In genomic region chrX:97876697-97877407, GRCh38 we compare ENCODE assay signal across 19 cellular contexts.
DNase-seq lines count a peak whose midpoint lies in the region; ATAC-seq and TF ChIP-seq lines count a peak whose summit lies in the region.
"Had no signal": no experiment of that assay in that cellular context is flagged by ENCODE, and none has a peak within 500 bp of the region (broad histone marks: within the 10 kb centered on the region; RNA-seq: fewer than 3 reads in every experiment).

No MANE protein-coding gene starts in this region.

- no peaks in the 10 kb centered on the region for H3K9me3 ChIP-seq in PC-3 (ENCODE audit: low read length)
- H3K9me3 ChIP-seq: HAP-1, SJSA1 had no signal

- H3K36me3 ChIP-seq in PC-3 (ENCODE audit: low read depth, low read length), result no peaks in the 10 kb centered on the region
- H3K36me3 ChIP-seq: HAP-1, SJSA1 had no signal

- H3K4me3 ChIP-seq in AG09309 (ENCODE audit: control insufficient read depth, low read depth, low read length) (no peak overlapping the region), PC-3 (ENCODE audit: low read length) (no peak overlapping the region)
- H3K4me3 ChIP-seq: HAP-1, K562, SJSA1 had no signal

- no peaks in the 10 kb centered on the region for H4K20me1 ChIP-seq in PC-3 (ENCODE audit: low read length)

- no peaks in the 10 kb centered on the region for H3K27me3 ChIP-seq in PC-3 (ENCODE audit: low read length)
- H3K27me3 ChIP-seq: SJSA1 had no signal

- H3F3A ChIP-seq in PC-3 (ENCODE audit: low read length, unreplicated experiment), result no peaks in the 10 kb centered on the region

- peak overlapping the region; percentile 56 for H3K4me2 ChIP-seq in PC-3 (ENCODE audit: low read length)

- TF ChIP-seq CTCF in AG09309 (IDR thresholded peaks at IDR 0.05; ENCODE audit: control insufficient read depth, insufficient read depth, low read depth, low read length, missing control alignments) (no peak), PC-3 (conservative IDR thresholded peaks at IDR 0.05; ENCODE audit: low read depth, low read length) (no peak)

- H3K27ac ChIP-seq in PC-3 (ENCODE audit: low read length), result no peak overlapping the region
- H3K27ac ChIP-seq: SJSA1 had no signal

- intact Hi-C loops in PC-3 (cut with micrococcal nuclease), result no loop called here

- no peaks in the 10 kb centered on the region for H3K9me2 ChIP-seq in PC-3 (replicated peaks; ENCODE audit: low read length)

- no peak overlapping the region for H3K9ac ChIP-seq in PC-3 (ENCODE audit: low read length)

- CTCF ChIA-PET in PC-3 (lab: Charles Lee), result no interaction called here

- no peak overlapping the region for H2AFZ ChIP-seq in PC-3 (ENCODE audit: low read length)

- H3K79me2 ChIP-seq in PC-3 (ENCODE audit: low read length), result no peaks in the 10 kb centered on the region

- ATAC-seq in PC-3 (peak; percentile 20; the same call in 1 of the 2 replicates), HG02642 (IDR thresholded peaks at IDR 0.05; ENCODE audit: poor library complexity, unreplicated experiment) (no peak), GM21367 (IDR thresholded peaks at IDR 0.05; ENCODE audit: unreplicated experiment) (no peak)
- ATAC-seq: K562, T-cell had no signal

- no TSS peak for BruUV-seq in PC-3 (replicated peaks; lab: Mats Ljungman, UMichigan)

- no peaks in the 10 kb centered on the region; the same call in 1 of the 2 replicates for H3K4me1 ChIP-seq in PC-3 (ENCODE audit: insufficient read depth, low read length)
- H3K4me1 ChIP-seq: SJSA1 had no signal

- DNase-seq in AG09309 (ENCODE audit: low read depth) (peak; percentile 18), GM04503 (ENCODE audit: low read depth) (peak; percentile 27), PC-3 (peak; percentile 61), fibroblast of gingiva (ENCODE audit: low read depth) (peak; percentile 39), NCI-H1092 treated with DMSO at 0.1 percent for 48 hours (lab: John Stamatoyannopoulos, UW) (no peak), 8988T (no peak)
- DNase-seq: AML-193; COR-L47; NCI-H1105; NCI-H1694 treated with DMSO at 0.1 percent for 48 hours; NCI-H69; NK-92 treated with Interleukin-12 subunit alpha and Interleukin-12 subunit beta, amount 100 ng/mL, for 24 hours; OCI-M1; T-cell had no signal

- POLR2A ChIA-PET in PC-3 (lab: Charles Lee; ENCODE audit: unreplicated experiment), result no interaction called here

Comparison
In these comparisons a context has a peak if more than half of its experiments do, and no peak if none do; other contexts are left out.
1. DNase-seq: peak in AG09309 (single experiment), GM04503 (single experiment), PC-3 (single experiment) and fibroblast of gingiva (single experiment); none in NCI-H1092 treated with DMSO at 0.1 percent for 48 hours (single experiment) and 8988T (single experiment).